11 cellular contexts compared by ENCODE assay signal in the genomic region with DNA sequence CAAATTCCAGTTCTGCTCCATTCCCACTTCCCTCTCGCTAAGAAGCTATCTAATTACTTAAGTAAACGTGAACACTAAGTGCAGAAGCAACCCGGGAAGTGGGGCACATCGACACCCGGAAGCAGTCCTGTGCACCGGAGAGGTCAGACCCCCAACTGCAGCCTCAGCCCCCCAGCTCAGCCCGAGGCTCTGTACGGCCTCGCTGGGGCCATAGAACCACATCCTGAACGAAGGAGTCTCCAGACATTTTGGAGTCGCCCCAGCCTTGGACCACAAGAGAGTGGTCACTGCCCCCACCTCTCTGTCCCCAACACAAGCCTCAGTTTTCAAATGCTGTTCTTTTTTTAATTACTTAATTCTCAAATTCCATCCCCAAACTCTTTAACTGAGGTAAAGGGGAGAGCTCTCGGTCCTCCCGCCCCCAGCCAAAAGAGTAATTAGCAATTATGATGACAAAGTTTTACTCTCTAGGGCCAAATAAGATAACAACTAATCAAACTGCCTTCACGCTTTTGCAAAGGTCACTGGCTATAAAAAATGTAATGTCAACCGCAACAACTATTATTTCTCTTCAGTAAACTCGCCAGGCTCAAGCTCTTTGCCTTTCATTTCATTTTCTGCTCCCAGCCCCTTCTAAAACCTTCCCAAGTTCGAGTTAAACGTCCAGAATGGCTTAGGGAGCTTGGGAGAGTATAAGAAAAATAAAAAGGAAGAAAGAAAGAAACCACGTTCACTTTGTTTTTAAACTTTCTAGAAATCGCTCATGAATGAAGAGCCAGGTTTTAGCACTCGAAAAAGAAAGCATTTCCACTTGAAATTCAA. TPM values are rescaled to one million over a fixed set of nuclear protein-coding genes. Genes with fewer than 3 reads are reported as not detected.
DNase-seq lines count a peak whose midpoint lies in the region; ATAC-seq, FAIRE-seq and TF ChIP-seq lines count a peak whose summit lies in the region.
"Had no signal": no experiment of that assay in that cellular context is flagged by ENCODE, and none has a peak within 500 bp of the region (broad histone marks: within the 10 kb centered on the region; RNA-seq: fewer than 3 reads in every experiment).

No MANE protein-coding gene starts in this region.

- H3K36me3 ChIP-seq in MG63 (0 out of 2 replicates have a peak, but pooled peaks cover 2% of the 10 kb centered on the region), neuron (ENCODE audit: insufficient read depth, low read length) (peaks cover 36% of the 10 kb centered on the region), prostate gland (no peaks in the 10 kb centered on the region)
- H3K36me3 ChIP-seq: adrenal gland, esophagus squamous epithelium, left lung had no signal

- peak overlapping the region; percentile 75 for H3K27ac Mint-ChIP-seq in T-helper 1 cell treated with Interleukin-12 subunit alpha and Interleukin-12 subunit beta and Interleukin-4 antibody, amounts not matched to agents 30 μg/mL and 1 μg/mL, for 36 hours

- H3K9me3 Mint-ChIP-seq in T-helper 1 cell treated with Interleukin-12 subunit alpha and Interleukin-12 subunit beta and Interleukin-4 antibody, amounts not matched to agents 30 μg/mL and 1 μg/mL, for 36 hours: peaks cover 4% of the 10 kb centered on the region

- peaks cover 19% of the 10 kb centered on the region for H3K4me1 Mint-ChIP-seq in T-helper 1 cell treated with Interleukin-12 subunit alpha and Interleukin-12 subunit beta and Interleukin-4 antibody, amounts not matched to agents 30 μg/mL and 1 μg/mL, for 36 hours (ENCODE audit: low read depth)

- no peak for ATAC-seq in GM18519 (IDR thresholded peaks at IDR 0.05; ENCODE audit: low FRiP score, unreplicated experiment)
- ATAC-seq: left lung had no signal

- H3K27ac ChIP-seq in dorsolateral prefrontal cortex (peak overlapping the region in 36 of 59 donors; percentile 14 to 93 (median 60)), prostate gland (no peak overlapping the region)
- H3K27ac ChIP-seq: adrenal gland, esophagus squamous epithelium, left lung had no signal

- WGBS in prostate gland: 10% methylated on average over 21 of the region's 21 CpGs

- peaks cover 22% of the 10 kb centered on the region for H3K4me1 ChIP-seq in neuron (ENCODE audit: insufficient read depth, low read length)
- H3K4me1 ChIP-seq in prostate gland (replicated peaks): peaks cover 14% of the 10 kb centered on the region

- TF ChIP-seq POLR2A in prostate gland (IDR thresholded peaks at IDR 0.05): no peak

- H3K27me3 Mint-ChIP-seq in T-helper 1 cell treated with Interleukin-12 subunit alpha and Interleukin-12 subunit beta and Interleukin-4 antibody, amounts not matched to agents 30 μg/mL and 1 μg/mL, for 36 hours (ENCODE audit: low read depth): peaks cover 81% of the 10 kb centered on the region

- TF ChIP-seq CTCF in dorsolateral prefrontal cortex (IDR thresholded peaks at IDR 0.05 in 54 of 56, conservative IDR thresholded peaks at IDR 0.05 in 2 of 56; ENCODE audit: low read depth in 1 of 56, partially characterized antibody in 56 of 56) (no peak), prostate gland (IDR thresholded peaks at IDR 0.05) (no peak)

- DNase-seq in T-helper 1 cell: no peak
- no peak for DNase-seq in MG63
- DNase-seq in dorsolateral prefrontal cortex: no peak
- no peak for DNase-seq in prostate gland (ENCODE audit: low spot score)
- DNase-seq in RCC 7860 (ENCODE audit: low spot score): no peak
- DNase-seq: adrenal gland, esophagus squamous epithelium, left lung had no signal

- H2AFZ ChIP-seq in neuron (ENCODE audit: low read depth, low read length): no peak overlapping the region

- no peaks in the 10 kb centered on the region for H3K27me3 ChIP-seq in MG63
- H3K27me3 ChIP-seq in dorsolateral prefrontal cortex: peaks cover 8 to 98% (median 93%) of the 10 kb centered on the region in 45 donors
- H3K27me3 ChIP-seq in neuron (ENCODE audit: insufficient read depth, low read length): no peaks in the 10 kb centered on the region
- H3K27me3 ChIP-seq in prostate gland (replicated peaks; ENCODE audit: insufficient read depth): peaks cover 64% of the 10 kb centered on the region

- intact Hi-C loops in dorsolateral prefrontal cortex (cut with DNase I): no loop called here
- intact Hi-C loops in prostate gland (cut with DNase I): no loop called here

- H3K4me3 ChIP-seq in MG63 (peak overlapping the region; percentile 62), dorsolateral prefrontal cortex (peak overlapping the region in 58 of 59 donors; percentile 5 to 77 (median 58)), neuron (ENCODE audit: low read length) (peak overlapping the region; percentile 76), prostate gland (no peak overlapping the region)
- H3K4me3 ChIP-seq: left lung had no signal

- peak overlapping the region; percentile 54 for H3K4me3 Mint-ChIP-seq in T-helper 1 cell treated with Interleukin-12 subunit alpha and Interleukin-12 subunit beta and Interleukin-4 antibody, amounts not matched to agents 30 μg/mL and 1 μg/mL, for 36 hours

- no peaks in the 10 kb centered on the region for H3K9me3 ChIP-seq in MG63
- H3K9me3 ChIP-seq in neuron (ENCODE audit: low read length): peaks cover 10% of the 10 kb centered on the region
- no peaks in the 10 kb centered on the region for H3K9me3 ChIP-seq in prostate gland
- H3K9me3 ChIP-seq: adrenal gland, esophagus squamous epithelium, left lung had no signal

- FAIRE-seq in RCC 7860 (lab: Jason Lieb, UNC): no peak

- H3K36me3 Mint-ChIP-seq in T-helper 1 cell treated with Interleukin-12 subunit alpha and Interleukin-12 subunit beta and Interleukin-4 antibody, amounts not matched to agents 30 μg/mL and 1 μg/mL, for 36 hours (ENCODE audit: low read depth): peaks cover 9% of the 10 kb centered on the region

RNA-seq across cellular contexts. Expression of gene PAX6, which starts 2.2 kb away (rescaled TPM):
- 12.4 and 12.7 TPM in 2 replicates for total RNA-seq in MG63 (2014; rRNA removed; shearing (Covaris generic); ENCODE audit: low replicate concordance)
- total RNA-seq in dorsolateral prefrontal cortex (100 to 1,000 TPM in 1 of 120 experiments, 10 to 100 TPM in 119; 12.4 to 107 (median 33.7) TPM), prostate gland (under 1 TPM in 1 of 2 donors, not detected in 1; 0.80 TPM)
- total RNA-seq: left lung had no signal

Comparison
In these comparisons a context has a peak if more than half of its experiments do, and no peak if none do; other contexts are left out.
1. H3K4me3 ChIP-seq: peak in MG63 (single experiment), dorsolateral prefrontal cortex (58 of 59) and neuron (single experiment); none in prostate gland (0 of 2).
2. H3K27ac ChIP-seq: peak in dorsolateral prefrontal cortex (36 of 59); none in prostate gland (0 of 2).